In genomic region chr10:3249292-3249889, GRCh38 we compare ENCODE assay signal across 1 cellular context.
TF ChIP-seq lines count a peak whose summit lies in the region.

No MANE protein-coding gene starts in this region.

TF ChIP-seq in WTC11, 78 proteins besides CTCF, POLR2A, EP300 and RAD21 (continued from another document):
- TF ChIP-seq ARID4B (CRISPR knock-in tag; IDR thresholded peaks at IDR 0.05; ENCODE audit: borderline replicate concordance) (no peak), JAZF1 (CRISPR knock-in tag; IDR thresholded peaks at IDR 0.05) (no peak), ETV6 (CRISPR knock-in tag; IDR thresholded peaks at IDR 0.05) (no peak), ZNF396 (CRISPR knock-in tag; IDR thresholded peaks at IDR 0.05; ENCODE audit: borderline replicate concordance) (no peak), FOXP4 (CRISPR knock-in tag; IDR thresholded peaks at IDR 0.05) (no peak), ERG (CRISPR knock-in tag; IDR thresholded peaks at IDR 0.05) (no peak), USF1 (CRISPR knock-in tag; IDR thresholded peaks at IDR 0.05) (no peak), TCF7 (CRISPR knock-in tag; IDR thresholded peaks at IDR 0.05; ENCODE audit: low read depth) (no peak), IRF2 (CRISPR knock-in tag; IDR thresholded peaks at IDR 0.05; ENCODE audit: borderline replicate concordance, low read depth) (no peak)
